ENCODE assay signal across 18 cellular contexts in the genomic region with DNA sequence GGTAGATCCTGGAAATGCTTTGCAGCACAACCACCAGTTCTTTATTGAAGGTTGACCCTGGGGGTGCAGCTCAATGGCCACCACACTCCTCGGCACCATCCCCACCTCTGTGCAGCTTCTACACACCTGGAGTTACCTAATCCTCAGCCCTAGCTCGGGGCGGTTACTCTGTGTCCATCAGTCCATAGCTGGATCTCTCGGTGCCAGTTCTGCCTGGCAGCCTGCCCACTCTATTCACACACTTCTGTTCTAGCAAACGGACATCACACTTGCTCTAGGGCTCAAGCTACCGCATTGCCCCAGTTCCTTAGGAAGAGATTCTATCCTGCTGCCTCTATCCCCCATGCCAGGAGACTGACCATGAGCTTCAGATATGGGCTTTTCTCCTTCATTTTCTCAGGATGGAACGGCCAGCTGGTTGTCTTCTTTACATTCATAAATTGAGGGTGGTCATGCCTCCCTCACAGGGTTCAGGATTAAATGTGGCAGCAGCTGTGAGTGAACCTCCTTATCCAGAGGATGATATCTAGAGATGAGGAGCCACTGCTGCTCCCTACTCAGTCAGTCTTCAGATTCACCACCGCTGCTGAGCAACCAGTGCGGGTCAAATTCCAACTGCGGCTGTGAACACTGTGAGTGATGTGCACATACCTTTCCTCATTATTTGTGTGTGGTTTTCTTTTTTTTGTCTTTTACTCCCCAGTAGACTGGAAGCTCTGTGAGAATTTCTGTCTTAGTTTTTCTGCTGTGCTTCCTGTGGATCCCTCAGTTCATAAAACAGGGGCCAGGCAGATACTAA.
DNase-seq lines count a peak whose midpoint lies in the region; ATAC-seq and TF ChIP-seq lines count a peak whose summit lies in the region.
"Had no signal": no experiment of that assay in that cellular context is flagged by ENCODE, and none has a peak within 500 bp of the region (broad histone marks: within the 10 kb centered on the region; RNA-seq: fewer than 3 reads in every experiment).

No MANE protein-coding gene starts in this region.

- ATAC-seq in Right ventricle myocardium inferior (no peak), left lobe of liver (peak; percentile 51), HG03097 (IDR thresholded peaks at IDR 0.05; ENCODE audit: low FRiP score, unreplicated experiment) (no peak)

- WGBS in thyroid gland, 2 donors = 55 to 65% methylated on average over 10 of the region's 10 CpGs

- TF ChIP-seq CTCF in choroid plexus epithelial cell (conservative IDR thresholded peaks at IDR 0.05; ENCODE audit: low read depth, low read length) (no peak), thyroid gland (IDR thresholded peaks at IDR 0.05) (no peak)

- H3K4me1 ChIP-seq in thyroid gland = no peaks in the 10 kb centered on the region
- H3K4me1 ChIP-seq: HAP-1 had no signal

- H3K27me3 ChIP-seq in thyroid gland = no peaks in the 10 kb centered on the region

- H3K36me3 ChIP-seq in thyroid gland = no peaks in the 10 kb centered on the region
- H3K36me3 ChIP-seq: HAP-1 had no signal

- no peak for TF ChIP-seq POLR2A in thyroid gland (IDR thresholded peaks at IDR 0.05)

- intact Hi-C loops in Right ventricle myocardium inferior (cut with DNase I) (no loop called here), cardiac septum (cut with DNase I) (no loop called here), thyroid gland (cut with DNase I) (no loop called here)

- H3K4me3 ChIP-seq in choroid plexus epithelial cell (ENCODE audit: low read depth, low read length) (no peak overlapping the region), thyroid gland (replicated peaks in 1 of 3) (no peak overlapping the region)
- H3K4me3 ChIP-seq: HAP-1, PC-9 had no signal

- no peak overlapping the region for H3K27ac ChIP-seq in thyroid gland
- H3K27ac ChIP-seq: PC-9 had no signal

- H3K9me3 ChIP-seq in thyroid gland = no peaks in the 10 kb centered on the region
- H3K9me3 ChIP-seq: HAP-1 had no signal

- DNase-seq in Right ventricle myocardium inferior (ENCODE audit: missing footprints) = peak; percentile 63
- DNase-seq in cardiac septum (ENCODE audit: low spot score) = no peak
- DNase-seq in choroid plexus epithelial cell (ENCODE audit: low read depth) = peak; percentile 48
- DNase-seq in left lobe of liver (ENCODE audit: low spot score) = no peak
- DNase-seq in thyroid gland = peak; percentile 58 to 81
- DNase-seq in HCEC 1CT = no peak
- DNase-seq in NCI-H2081 treated with DMSO at 0.1 percent for 48 hours (lab: John Stamatoyannopoulos, UW) = no peak
- DNase-seq: CD4-positive, alpha-beta T cell; DMS153; GF-D8; KBM-7; MV-4-11; NCI-H1694 treated with DMSO at 0.1 percent for 48 hours; NCI-H226; NCI-H82; PC-9 had no signal

Comparison
In these comparisons a context has a peak if more than half of its experiments do, and no peak if none do; other contexts are left out.
1. DNase-seq: peak in Right ventricle myocardium inferior (single experiment), choroid plexus epithelial cell (single experiment) and thyroid gland (2 of 2); none in cardiac septum (single experiment), left lobe of liver (single experiment), HCEC 1CT (single experiment) and NCI-H2081 treated with DMSO at 0.1 percent for 48 hours (single experiment).